ENCODE assay signal across 29 cellular contexts in genomic region chr13:60147361-60147760, GRCh38.
"Had no signal": no experiment of that assay in that cellular context is flagged by ENCODE, and none has a peak within 500 bp of the region (broad histone marks: within the 10 kb centered on the region; RNA-seq: fewer than 3 reads in every experiment).

No MANE protein-coding gene starts in this region.

- H3K9me3 Mint-ChIP-seq: activated CD4-positive, alpha-beta T cell treated with anti-CD3 and anti-CD28 coated beads, Interleukin-2, amount 10 ng/mL, durations not matched to agents 7 days and 5 days; activated CD8-positive, alpha-beta T cell treated with anti-CD3 and anti-CD28 coated beads for 36 hours; activated naive CD4-positive, alpha-beta T cell treated with anti-CD3 and anti-CD28 coated beads for 36 hours; activated naive CD4-positive, alpha-beta T cell treated with anti-CD3 and anti-CD28 coated beads, Interleukin-2, amount 50 U/mL, for 24 hours; activated naive CD8-positive, alpha-beta T cell treated with anti-CD3 and anti-CD28 coated beads for 36 hours; activated naive CD8-positive, alpha-beta T cell treated with anti-CD3 and anti-CD28 coated beads, Interleukin-2, amount 50 U/mL, for 24 hours; activated T-helper 1 cell treated with anti-CD3 and anti-CD28 coated beads, Interleukin-12 subunit alpha, Interleukin-12 subunit beta, Interleukin-2, Interleukin-4 antibody, amounts not matched to agents 30 ng/mL and 10 ng/mL and 1 ng/mL, durations not matched to agents 14 hours and 24 hours and 36 hours; activated T-helper 2 cell treated with anti-CD3 and anti-CD28 coated beads, Interferon-gamma antibody, Interleukin-2, Interleukin-4, amounts not matched to agents 10 μg/mL and 5 μg/mL and 100 μg/mL, durations not matched to agents 14 hours and 24 hours and 36 hours had no signal

- H3K4me1 Mint-ChIP-seq: activated naive CD4-positive, alpha-beta T cell treated with anti-CD3 and anti-CD28 coated beads, Interleukin-2, amount 50 U/mL, for 24 hours; activated naive CD8-positive, alpha-beta T cell treated with anti-CD3 and anti-CD28 coated beads for 36 hours had no signal

- H3K27ac Mint-ChIP-seq: activated CD4-positive, alpha-beta T cell treated with anti-CD3 and anti-CD28 coated beads, Interleukin-2, amount 10 ng/mL, durations not matched to agents 7 days and 5 days; activated CD8-positive, alpha-beta memory T cell treated with anti-CD3 and anti-CD28 coated beads, Interleukin-2, amount 10 ng/mL, durations not matched to agents 7 days and 5 days; activated CD8-positive, alpha-beta T cell treated with anti-CD3 and anti-CD28 coated beads for 36 hours; activated naive CD4-positive, alpha-beta T cell treated with anti-CD3 and anti-CD28 coated beads for 36 hours; activated naive CD4-positive, alpha-beta T cell treated with anti-CD3 and anti-CD28 coated beads, Interleukin-2, amount 50 U/mL, for 24 hours; activated naive CD8-positive, alpha-beta T cell treated with anti-CD3 and anti-CD28 coated beads for 36 hours; activated naive CD8-positive, alpha-beta T cell treated with anti-CD3 and anti-CD28 coated beads, Interleukin-2, amount 50 U/mL, for 24 hours; activated T-helper 1 cell treated with anti-CD3 and anti-CD28 coated beads, Interleukin-12 subunit alpha, Interleukin-12 subunit beta, Interleukin-2, Interleukin-4 antibody, amounts not matched to agents 30 ng/mL and 10 ng/mL and 1 ng/mL, durations not matched to agents 14 hours and 24 hours and 36 hours; activated T-helper 2 cell treated with anti-CD3 and anti-CD28 coated beads, Interferon-gamma antibody, Interleukin-2, Interleukin-4, amounts not matched to agents 10 μg/mL and 5 μg/mL and 100 μg/mL, durations not matched to agents 14 hours and 24 hours and 36 hours had no signal

- DNase-seq: activated CD4-positive, alpha-beta T cell treated with anti-CD3 and anti-CD28 coated beads for 1 hour; activated CD4-positive, alpha-beta T cell treated with anti-CD3 and anti-CD28 coated beads for 4 hours; activated CD4-positive, alpha-beta T cell treated with anti-CD3 and anti-CD28 coated beads, Interleukin-2, amount 10 ng/mL, durations not matched to agents 7 days and 5 days; activated CD4-positive, alpha-beta T cell treated with anti-CD3 and anti-CD28 coated beads, Interleukin-2, amount 50 U/mL, for 4 hours; activated CD8-positive, alpha-beta memory T cell treated with anti-CD3 and anti-CD28 coated beads, Interleukin-2, amount 10 ng/mL, durations not matched to agents 7 days and 5 days; activated CD8-positive, alpha-beta memory T cell treated with anti-CD3 and anti-CD28 coated beads, Interleukin-2, amount 50 U/mL, for 4 hours; activated CD8-positive, alpha-beta T cell treated with anti-CD3 and anti-CD28 coated beads for 36 hours; activated effector memory CD4-positive, alpha-beta T cell treated with anti-CD3 and anti-CD28 coated beads, Interleukin-2, amount 50 U/mL, for 16 hours; activated naive CD4-positive, alpha-beta T cell treated with anti-CD3 and anti-CD28 coated beads for 36 hours; activated naive CD8-positive, alpha-beta T cell treated with anti-CD3 and anti-CD28 coated beads for 36 hours; activated naive CD8-positive, alpha-beta T cell treated with anti-CD3 and anti-CD28 coated beads, Interleukin-2, amount 50 U/mL, for 24 hours; activated T-cell treated with anti-CD3 and anti-CD28 coated beads, Interleukin-2, amount 50 U/mL, for 1 hour; activated T-cell treated with anti-CD3 and anti-CD28 coated beads, Interleukin-2, amount 50 U/mL, for 48 hours; adrenal gland; amygdala; aorta; body of pancreas; caudate nucleus; colonic mucosa; effector CD8-positive, alpha-beta T cell; foreskin fibroblast; head of caudate nucleus; T-helper 2 cell had no signal

- FAIRE-seq: frontal cortex had no signal

- H3K36me3 Mint-ChIP-seq: activated naive CD4-positive, alpha-beta T cell treated with anti-CD3 and anti-CD28 coated beads, Interleukin-2, amount 50 U/mL, for 24 hours; activated naive CD8-positive, alpha-beta T cell treated with anti-CD3 and anti-CD28 coated beads for 36 hours had no signal

- ATAC-seq: activated CD8-positive, alpha-beta memory T cell treated with anti-CD3 and anti-CD28 coated beads, Interleukin-2, amount 10 ng/mL, durations not matched to agents 7 days and 5 days; activated CD8-positive, alpha-beta T cell treated with anti-CD3 and anti-CD28 coated beads for 36 hours; activated naive CD8-positive, alpha-beta T cell treated with anti-CD3 and anti-CD28 coated beads, Interleukin-2, amount 50 U/mL, for 24 hours; body of pancreas; esophagus mucosa; WTC11 had no signal

- H3K27me3 Mint-ChIP-seq: activated CD4-positive, alpha-beta T cell treated with anti-CD3 and anti-CD28 coated beads, Interleukin-2, amount 10 ng/mL, durations not matched to agents 7 days and 5 days; activated CD8-positive, alpha-beta memory T cell treated with anti-CD3 and anti-CD28 coated beads, Interleukin-2, amount 10 ng/mL, durations not matched to agents 7 days and 5 days; activated naive CD4-positive, alpha-beta T cell treated with anti-CD3 and anti-CD28 coated beads, Interleukin-2, amount 50 U/mL, for 24 hours had no signal

- H3K4me3 Mint-ChIP-seq: activated CD4-positive, alpha-beta T cell treated with anti-CD3 and anti-CD28 coated beads, Interleukin-2, amount 10 ng/mL, durations not matched to agents 7 days and 5 days; activated CD8-positive, alpha-beta memory T cell treated with anti-CD3 and anti-CD28 coated beads, Interleukin-2, amount 10 ng/mL, durations not matched to agents 7 days and 5 days; activated CD8-positive, alpha-beta T cell treated with anti-CD3 and anti-CD28 coated beads for 36 hours; activated naive CD4-positive, alpha-beta T cell treated with anti-CD3 and anti-CD28 coated beads for 36 hours; activated naive CD4-positive, alpha-beta T cell treated with anti-CD3 and anti-CD28 coated beads, Interleukin-2, amount 50 U/mL, for 24 hours; activated naive CD8-positive, alpha-beta T cell treated with anti-CD3 and anti-CD28 coated beads for 36 hours; activated naive CD8-positive, alpha-beta T cell treated with anti-CD3 and anti-CD28 coated beads, Interleukin-2, amount 50 U/mL, for 24 hours; activated T-helper 1 cell treated with anti-CD3 and anti-CD28 coated beads, Interleukin-12 subunit alpha, Interleukin-12 subunit beta, Interleukin-2, Interleukin-4 antibody, amounts not matched to agents 30 ng/mL and 10 ng/mL and 1 ng/mL, durations not matched to agents 14 hours and 24 hours and 36 hours; WTC11 had no signal

- H3K27ac ChIP-seq: adrenal gland, body of pancreas, colonic mucosa had no signal
